ENCODE assay signal across 12 cellular contexts in genomic region chr13:48006396-48006795, GRCh38.
"Had no signal": no experiment of that assay in that cellular context is flagged by ENCODE, and none has a peak within 500 bp of the region (broad histone marks: within the 10 kb centered on the region; RNA-seq: fewer than 3 reads in every experiment).

No MANE protein-coding gene starts in this region.

- H3K27ac ChIP-seq: gastroesophageal sphincter, neural progenitor cell, ovary, testis had no signal

- DNase-seq: activated CD4-positive, alpha-beta T cell treated with anti-CD3 and anti-CD28 coated beads, Interleukin-2, amount 50 U/mL, for 1 hour; activated effector memory CD4-positive, alpha-beta T cell treated with Interleukin-2 at 50 U/mL for 16 hours; amniotic stem cell; ovary; stimulated activated CD4-positive, alpha-beta T cell treated with anti-CD3 and anti-CD28 coated beads, Interleukin-15, amount 100 ng/mL, for 24 hours; stimulated activated CD4-positive, alpha-beta T cell treated with anti-CD3 and anti-CD28 coated beads, Interleukin-4, amount 100 ng/mL, for 4 hours; stimulated activated naive CD8-positive, alpha-beta T cell treated with anti-CD3 and anti-CD28 coated beads, Interleukin-15, amount 100 ng/mL, for 72 hours; testis had no signal

- H3K9ac ChIP-seq: neural progenitor cell had no signal

- H3K9me3 ChIP-seq: gastroesophageal sphincter, ovary, testis had no signal

- H3K36me3 ChIP-seq: gastroesophageal sphincter, neural progenitor cell, ovary had no signal

- H2AFZ ChIP-seq: neural progenitor cell had no signal

- H3K4me3 ChIP-seq: gastroesophageal sphincter, neural progenitor cell, ovary, testis had no signal

- FAIRE-seq: colon had no signal

- H3K27me3 ChIP-seq: gastroesophageal sphincter, neural progenitor cell, ovary, testis had no signal

- ATAC-seq: activated naive CD4-positive, alpha-beta T cell treated with anti-CD3 and anti-CD28 coated beads, Interleukin-2, amount 50 U/mL, for 72 hours; gastroesophageal sphincter; stimulated activated naive CD8-positive, alpha-beta T cell treated with anti-CD3 and anti-CD28 coated beads, Interleukin-15, amount 100 ng/mL, for 72 hours had no signal

- H3K4me2 ChIP-seq: neural progenitor cell had no signal
